In the genomic region with DNA sequence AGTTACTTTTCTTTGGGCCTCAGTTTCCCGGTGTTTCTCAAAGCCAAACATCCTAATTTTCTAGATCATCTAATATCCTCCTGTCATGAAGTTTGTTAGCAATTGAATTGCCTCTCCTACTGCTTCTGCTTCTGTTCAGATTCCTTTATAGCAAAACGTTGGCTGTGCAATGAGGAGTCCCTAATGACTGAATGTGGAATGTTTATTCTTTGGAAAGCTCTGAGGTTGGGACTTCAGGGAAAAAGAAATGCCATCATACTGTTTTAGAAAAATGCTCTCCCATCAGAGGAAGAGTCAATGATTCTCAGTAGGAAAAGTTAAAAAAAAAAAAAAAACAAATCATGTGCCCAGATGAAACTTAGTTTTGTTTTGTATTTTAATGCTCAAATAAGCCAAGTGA, we compare ENCODE assay signal across 27 cellular contexts.
"Had no signal": no experiment of that assay in that cellular context is flagged by ENCODE, and none has a peak within 500 bp of the region (broad histone marks: within the 10 kb centered on the region; RNA-seq: fewer than 3 reads in every experiment).

No MANE protein-coding gene starts in this region.

- H3K36me3 Mint-ChIP-seq: naive thymus-derived CD8-positive, alpha-beta T cell; stimulated activated effector memory CD8-positive, alpha-beta T cell treated with anti-CD3 and anti-CD28 coated beads, Interleukin-12 subunit alpha, Interleukin-12 subunit beta, amount 100 ng/mL, for 72 hours; T-cell had no signal

- FAIRE-seq: keratinocyte, TTC549 had no signal

- H3K27me3 Mint-ChIP-seq: activated CD4-positive, alpha-beta T cell treated with anti-CD3 and anti-CD28 coated beads, Interleukin-2, amount 10 ng/mL, durations not matched to agents 7 days and 5 days; activated naive CD8-positive, alpha-beta T cell treated with anti-CD3 and anti-CD28 coated beads, Interleukin-2, amount 50 U/mL, for 24 hours; stimulated activated naive CD8-positive, alpha-beta T cell treated with anti-CD3 and anti-CD28 coated beads, Interleukin-15, amount 100 ng/mL, for 72 hours had no signal

- H3K36me3 ChIP-seq: colonic mucosa, esophagus squamous epithelium, lower lobe of right lung, ovary, prostate gland, right atrium auricular region, uterus, WERI-Rb-1 had no signal

- H3K27me3 ChIP-seq: colonic mucosa, esophagus squamous epithelium, foreskin keratinocyte, ovary, right atrium auricular region, uterus had no signal

- H3K4me1 Mint-ChIP-seq: activated CD4-positive, alpha-beta T cell treated with anti-CD3 and anti-CD28 coated beads, Interleukin-2, amount 10 ng/mL, durations not matched to agents 7 days and 5 days; activated naive CD8-positive, alpha-beta T cell treated with anti-CD3 and anti-CD28 coated beads, Interleukin-2, amount 50 U/mL, for 24 hours; naive thymus-derived CD8-positive, alpha-beta T cell; stimulated activated effector memory CD8-positive, alpha-beta T cell treated with anti-CD3 and anti-CD28 coated beads, Interleukin-12 subunit alpha, Interleukin-12 subunit beta, amount 100 ng/mL, for 72 hours; stimulated activated naive CD8-positive, alpha-beta T cell treated with anti-CD3 and anti-CD28 coated beads, Interleukin-15, amount 100 ng/mL, for 72 hours; T-cell had no signal

- DNase-seq: activated CD4-positive, alpha-beta T cell treated with anti-CD3 and anti-CD28 coated beads, Interleukin-2, amount 10 ng/mL, durations not matched to agents 7 days and 5 days; activated CD4-positive, CD25-positive, alpha-beta regulatory T cell treated with anti-CD3 and anti-CD28 coated beads, Interleukin-2, amount 50 U/mL, for 72 hours; activated CD8-positive, alpha-beta T cell treated with anti-CD3 and anti-CD28 coated beads, Interleukin-2, amount 10 ng/mL, durations not matched to agents 7 days and 5 days; activated gamma-delta T cell; activated naive CD4-positive, alpha-beta T cell treated with anti-CD3 and anti-CD28 coated beads, Interleukin-2, amount 50 U/mL, for 16 hours; activated naive CD8-positive, alpha-beta T cell treated with anti-CD3 and anti-CD28 coated beads, Interleukin-2, amount 50 U/mL, for 24 hours; anterior cingulate cortex; colonic mucosa; esophagus squamous epithelium; foreskin keratinocyte; lower lobe of right lung; naive thymus-derived CD8-positive, alpha-beta T cell; ovary; stimulated activated CD4-positive, alpha-beta T cell treated with anti-CD3 and anti-CD28 coated beads, Interleukin-2, amount 100 ng/mL, for 24 hours; stimulated activated naive CD8-positive, alpha-beta T cell treated with anti-CD3 and anti-CD28 coated beads, Interleukin-15, amount 100 ng/mL, for 72 hours; T-cell; trophoblast cell; uterus; WERI-Rb-1 had no signal

- H3K9me3 ChIP-seq: colonic mucosa, esophagus squamous epithelium, lower lobe of right lung, ovary, prostate gland, right atrium auricular region, uterus had no signal

- ATAC-seq: activated CD8-positive, alpha-beta T cell treated with anti-CD3 and anti-CD28 coated beads, Interleukin-2, amount 10 ng/mL, durations not matched to agents 7 days and 5 days; activated naive CD8-positive, alpha-beta T cell treated with anti-CD3 and anti-CD28 coated beads, Interleukin-2, amount 50 U/mL, for 24 hours; foreskin keratinocyte; left lobe of liver; lower lobe of right lung; naive thymus-derived CD8-positive, alpha-beta T cell; stimulated activated effector memory CD8-positive, alpha-beta T cell treated with anti-CD3 and anti-CD28 coated beads, Interleukin-12 subunit alpha, Interleukin-12 subunit beta, amount 100 ng/mL, for 72 hours; stimulated activated naive CD8-positive, alpha-beta T cell treated with anti-CD3 and anti-CD28 coated beads, Interleukin-15, amount 100 ng/mL, for 72 hours; T-cell had no signal

- H3K27ac Mint-ChIP-seq: activated CD4-positive, alpha-beta T cell treated with anti-CD3 and anti-CD28 coated beads, Interleukin-2, amount 10 ng/mL, durations not matched to agents 7 days and 5 days; activated CD8-positive, alpha-beta T cell treated with anti-CD3 and anti-CD28 coated beads, Interleukin-2, amount 10 ng/mL, durations not matched to agents 7 days and 5 days; activated naive CD8-positive, alpha-beta T cell treated with anti-CD3 and anti-CD28 coated beads, Interleukin-2, amount 50 U/mL, for 24 hours; activated T-helper 1 cell treated with anti-CD3 and anti-CD28 coated beads, Interleukin-12 subunit alpha, Interleukin-12 subunit beta, Interleukin-2, Interleukin-4 antibody, amounts not matched to agents 30 ng/mL and 10 ng/mL and 1 ng/mL, durations not matched to agents 14 hours and 24 hours and 36 hours; naive thymus-derived CD8-positive, alpha-beta T cell; stimulated activated effector memory CD8-positive, alpha-beta T cell treated with anti-CD3 and anti-CD28 coated beads, Interleukin-12 subunit alpha, Interleukin-12 subunit beta, amount 100 ng/mL, for 72 hours; stimulated activated naive CD8-positive, alpha-beta T cell treated with anti-CD3 and anti-CD28 coated beads, Interleukin-15, amount 100 ng/mL, for 72 hours; T-cell; T-helper 2 cell treated with Interferon-gamma antibody and Interleukin-4, amounts not matched to agents 5 μg/mL and 100 μg/mL, for 36 hours had no signal

- H3K9me3 Mint-ChIP-seq: activated CD4-positive, alpha-beta T cell treated with anti-CD3 and anti-CD28 coated beads, Interleukin-2, amount 10 ng/mL, durations not matched to agents 7 days and 5 days; activated naive CD8-positive, alpha-beta T cell treated with anti-CD3 and anti-CD28 coated beads, Interleukin-2, amount 50 U/mL, for 24 hours; activated T-helper 1 cell treated with anti-CD3 and anti-CD28 coated beads, Interleukin-12 subunit alpha, Interleukin-12 subunit beta, Interleukin-2, Interleukin-4 antibody, amounts not matched to agents 30 ng/mL and 10 ng/mL and 1 ng/mL, durations not matched to agents 14 hours and 24 hours and 36 hours; T-cell; T-helper 2 cell treated with Interferon-gamma antibody and Interleukin-4, amounts not matched to agents 5 μg/mL and 100 μg/mL, for 36 hours had no signal

- H3K27ac ChIP-seq: colonic mucosa, esophagus squamous epithelium, foreskin keratinocyte, lower lobe of right lung, ovary, prostate gland, right atrium auricular region, uterus, WERI-Rb-1 had no signal

- H3K4me3 ChIP-seq: colonic mucosa, esophagus squamous epithelium, lower lobe of right lung, ovary, prostate gland, right atrium auricular region, uterus had no signal

- H3K4me1 ChIP-seq: colonic mucosa, foreskin keratinocyte, lower lobe of right lung, prostate gland, right atrium auricular region, uterus had no signal

- H3K4me3 Mint-ChIP-seq: activated CD4-positive, alpha-beta T cell treated with anti-CD3 and anti-CD28 coated beads, Interleukin-2, amount 10 ng/mL, durations not matched to agents 7 days and 5 days; activated CD8-positive, alpha-beta T cell treated with anti-CD3 and anti-CD28 coated beads, Interleukin-2, amount 10 ng/mL, durations not matched to agents 7 days and 5 days; activated naive CD8-positive, alpha-beta T cell treated with anti-CD3 and anti-CD28 coated beads, Interleukin-2, amount 50 U/mL, for 24 hours; activated T-helper 1 cell treated with anti-CD3 and anti-CD28 coated beads, Interleukin-12 subunit alpha, Interleukin-12 subunit beta, Interleukin-2, Interleukin-4 antibody, amounts not matched to agents 30 ng/mL and 10 ng/mL and 1 ng/mL, durations not matched to agents 14 hours and 24 hours and 36 hours; naive thymus-derived CD8-positive, alpha-beta T cell; stimulated activated effector memory CD8-positive, alpha-beta T cell treated with anti-CD3 and anti-CD28 coated beads, Interleukin-12 subunit alpha, Interleukin-12 subunit beta, amount 100 ng/mL, for 72 hours; stimulated activated naive CD8-positive, alpha-beta T cell treated with anti-CD3 and anti-CD28 coated beads, Interleukin-15, amount 100 ng/mL, for 72 hours; T-cell; T-helper 2 cell treated with Interferon-gamma antibody and Interleukin-4, amounts not matched to agents 5 μg/mL and 100 μg/mL, for 36 hours had no signal
